10 cellular contexts compared by ENCODE assay signal in genomic region chr7:39314869-39315268, GRCh38.
"Had no signal": no experiment of that assay in that cellular context is flagged by ENCODE, and none has a peak within 500 bp of the region (broad histone marks: within the 10 kb centered on the region; RNA-seq: fewer than 3 reads in every experiment).

No MANE protein-coding gene starts in this region.

- H3K4me3 ChIP-seq: GM23248, GM23338, HAP-1 had no signal

- FAIRE-seq: H54 had no signal

- ATAC-seq: GM23338, HCT116 had no signal

- H3K36me3 ChIP-seq: HAP-1 had no signal

- H3K9ac ChIP-seq: GM23248 had no signal

- DNase-seq: GM23248, GOT3, H7, H9, HCEC 1CT, HFFc6 had no signal

- H3K27ac ChIP-seq: GM23248 had no signal

- H3K9me3 ChIP-seq: HAP-1 had no signal

- H3K4me2 ChIP-seq: GM23338 had no signal

- H2AFZ ChIP-seq: GM23248, GM23338 had no signal
